Comparison of ENCODE assay signal across 9 cellular contexts in the genomic region with DNA sequence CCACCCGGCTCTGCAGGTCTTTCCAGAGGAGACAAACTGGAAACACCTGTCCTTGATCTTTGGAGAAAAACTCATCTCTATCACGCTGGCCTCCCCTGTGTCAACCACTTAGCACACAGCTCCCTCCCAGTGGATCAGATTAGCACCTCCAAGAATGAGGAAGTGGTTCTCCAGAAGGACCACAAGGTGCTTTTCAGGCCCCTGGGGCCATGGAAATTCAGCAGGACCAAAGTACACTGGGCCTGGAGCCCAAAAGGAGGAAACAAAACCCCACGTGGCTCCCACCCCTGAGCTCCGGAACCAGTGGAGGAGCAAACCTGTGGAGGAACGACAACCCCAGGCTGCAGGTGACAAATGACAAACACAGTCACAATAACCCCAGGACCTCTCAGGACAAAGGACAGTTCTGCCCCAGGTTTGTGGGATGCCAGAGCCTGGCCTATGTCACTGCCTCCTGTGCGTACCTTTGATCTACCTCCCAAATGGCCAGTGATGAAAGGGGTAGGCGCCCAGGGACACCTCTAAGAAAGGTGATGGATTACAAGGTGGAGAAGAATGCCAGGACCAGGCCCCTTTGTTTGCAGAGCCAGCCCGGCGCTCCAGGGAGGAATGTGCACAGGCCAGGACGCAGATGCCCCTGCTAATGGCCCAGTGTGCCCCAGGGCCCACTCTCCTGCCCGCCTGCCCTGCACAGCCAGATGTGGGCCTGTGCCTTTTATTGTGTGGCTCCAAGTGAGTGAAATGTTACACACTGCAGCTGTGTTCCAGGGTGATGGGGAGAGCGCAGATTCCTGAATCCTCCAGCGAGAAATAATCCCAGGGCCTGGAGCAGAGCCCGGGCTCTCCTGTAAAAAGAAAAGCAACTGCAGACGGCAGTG. TPM values are rescaled to one million over a fixed set of nuclear protein-coding genes. Genes with fewer than 3 reads are reported as not detected.
DNase-seq lines count a peak whose midpoint lies in the region; ATAC-seq, FAIRE-seq and TF ChIP-seq lines count a peak whose summit lies in the region.
"Had no signal": no experiment of that assay in that cellular context is flagged by ENCODE, and none has a peak within 500 bp of the region (broad histone marks: within the 10 kb centered on the region; RNA-seq: fewer than 3 reads in every experiment).

No MANE protein-coding gene starts in this region.

- H2AFZ ChIP-seq in SU-DHL-6 (ENCODE audit: low read depth, low read length, severe bottlenecking), result no peak overlapping the region

- H3K79me2 ChIP-seq in SU-DHL-6 (ENCODE audit: insufficient read depth, low read length), result peaks cover 96% of the 10 kb centered on the region

- H3K4me1 Mint-ChIP-seq in stimulated activated memory B cell treated with anti-CD40 and anti-IgM and Interleukin-4, amounts not matched to agents 10 μg/mL and 1 μg/mL and 100 μg/mL, for 72 hours, result peaks cover 91% of the 10 kb centered on the region

- intact Hi-C loops in right cardiac atrium (cut with DNase I), result loop anchor here in 1 of 4 donors (10.0 kb wide), 1 partner anchor 141 kb away; no protein-coding TSS in a partner anchor

- FAIRE-seq in frontal cortex (lab: Jason Lieb, UNC), result no peak

- peak overlapping the region; percentile 12 for H3K9ac ChIP-seq in SU-DHL-6 (ENCODE audit: low read length)

- no peaks in the 10 kb centered on the region for H3K27me3 Mint-ChIP-seq in stimulated activated memory B cell treated with anti-CD40 and anti-IgM and Interleukin-4, amounts not matched to agents 10 μg/mL and 1 μg/mL and 100 μg/mL, for 72 hours

- WGBS in right cardiac atrium, result 49% methylated on average over 15 of the region's 15 CpGs

- peaks cover 43% of the 10 kb centered on the region for H3F3A ChIP-seq in SU-DHL-6 (ENCODE audit: insufficient read depth)

- H4K20me1 ChIP-seq in SU-DHL-6 (ENCODE audit: low read depth, low read length), result no peaks in the 10 kb centered on the region

- peak overlapping the region; percentile 37 for H3K4me2 ChIP-seq in SU-DHL-6 (ENCODE audit: low read depth, low read length, poor library complexity, severe bottlenecking)

- peak; percentile 34 for ATAC-seq in HG03442 (IDR thresholded peaks at IDR 0.05; ENCODE audit: unreplicated experiment)
- ATAC-seq in right cardiac atrium, result peak; percentile 55 to 60
- peak; percentile 61 for ATAC-seq in stimulated activated memory B cell treated with anti-CD40 and anti-IgM and Interleukin-4, amounts not matched to agents 10 μg/mL and 1 μg/mL and 100 μg/mL, for 72 hours
- ATAC-seq in GM18519 (IDR thresholded peaks at IDR 0.05; ENCODE audit: low FRiP score, unreplicated experiment), result no peak

- H3K9me3 ChIP-seq in SU-DHL-6 (ENCODE audit: insufficient read depth, low read length) (no peaks in the 10 kb centered on the region), right cardiac atrium (ENCODE audit: control insufficient read depth, low read length) (no peaks in the 10 kb centered on the region)

- peaks cover 28% of the 10 kb centered on the region for H3K4me1 ChIP-seq in right cardiac atrium (ENCODE audit: control insufficient read depth, insufficient read depth, low read length)

- H3K27me3 ChIP-seq in SU-DHL-6 (ENCODE audit: low read length), result no peaks in the 10 kb centered on the region
- no peaks in the 10 kb centered on the region for H3K27me3 ChIP-seq in right cardiac atrium (ENCODE audit: control insufficient read depth, insufficient read depth)

- DNase-seq in right cardiac atrium (peak; percentile 73 to 91 (median 86)), putamen (ENCODE audit: low spot score) (no peak), frontal cortex (ENCODE audit: low spot score in 2 of 2) (no peak)
- no peak for DNase-seq in stimulated activated CD4-positive, alpha-beta T cell treated with anti-CD3 and anti-CD28 coated beads, Interleukin-4, amount 100 ng/mL, for 24 hours

- H3K9me2 ChIP-seq in SU-DHL-6 (replicated peaks; ENCODE audit: insufficient read depth, low read length), result no peaks in the 10 kb centered on the region

- H3K36me3 ChIP-seq in SU-DHL-6 (ENCODE audit: low read length), result no peaks in the 10 kb centered on the region

- peak overlapping the region; percentile 79 for H3K27ac Mint-ChIP-seq in stimulated activated memory B cell treated with anti-CD40 and anti-IgM and Interleukin-4, amounts not matched to agents 10 μg/mL and 1 μg/mL and 100 μg/mL, for 72 hours
- H3K27ac Mint-ChIP-seq: T-helper 1 cell treated with Interleukin-12 subunit alpha and Interleukin-12 subunit beta and Interleukin-4 antibody, amounts not matched to agents 30 μg/mL and 1 μg/mL, for 36 hours had no signal

- no peak overlapping the region for H3K4me3 ChIP-seq in SU-DHL-6 (ENCODE audit: insufficient read depth, low read length, poor library complexity, severe bottlenecking)
- no peak overlapping the region for H3K4me3 ChIP-seq in right cardiac atrium (ENCODE audit: low read length)

- TF ChIP-seq CTCF in SU-DHL-6 (IDR thresholded peaks at IDR 0.05; ENCODE audit: insufficient read depth, low read length, poor library complexity, severe bottlenecking), result no peak

- peak overlapping the region; percentile 72 for H3K27ac ChIP-seq in SU-DHL-6 (ENCODE audit: low read depth, low read length)
- peak overlapping the region; percentile 58 for H3K27ac ChIP-seq in right cardiac atrium (ENCODE audit: low read length)

- no peaks in the 10 kb centered on the region for H3K36me3 Mint-ChIP-seq in stimulated activated memory B cell treated with anti-CD40 and anti-IgM and Interleukin-4, amounts not matched to agents 10 μg/mL and 1 μg/mL and 100 μg/mL, for 72 hours

- no peak overlapping the region for H3K4me3 Mint-ChIP-seq in stimulated activated memory B cell treated with anti-CD40 and anti-IgM and Interleukin-4, amounts not matched to agents 10 μg/mL and 1 μg/mL and 100 μg/mL, for 72 hours
- H3K4me3 Mint-ChIP-seq: T-helper 1 cell treated with Interleukin-12 subunit alpha and Interleukin-12 subunit beta and Interleukin-4 antibody, amounts not matched to agents 30 μg/mL and 1 μg/mL, for 36 hours had no signal

- no peaks in the 10 kb centered on the region for H3K9me3 Mint-ChIP-seq in stimulated activated memory B cell treated with anti-CD40 and anti-IgM and Interleukin-4, amounts not matched to agents 10 μg/mL and 1 μg/mL and 100 μg/mL, for 72 hours
- H3K9me3 Mint-ChIP-seq: T-helper 1 cell treated with Interleukin-12 subunit alpha and Interleukin-12 subunit beta and Interleukin-4 antibody, amounts not matched to agents 30 μg/mL and 1 μg/mL, for 36 hours had no signal

RNA-seq across cellular contexts. Expression of gene TNS3, which starts 5.6 kb away (rescaled TPM):
- total RNA-seq in right cardiac atrium, result 10 to 100 TPM; 37.5 to 48.3 (median 42.7) TPM
- 19.7 TPM for polyA plus RNA-seq in right cardiac atrium
- 6.1 TPM for total RNA-seq in frontal cortex

Comparison
In these comparisons a context has a peak if more than half of its experiments do, and no peak if none do; other contexts are left out.
1. DNase-seq: peak in right cardiac atrium (3 of 3); none in putamen (single experiment), frontal cortex (0 of 2) and stimulated activated CD4-positive, alpha-beta T cell treated with anti-CD3 and anti-CD28 coated beads, Interleukin-4, amount 100 ng/mL, for 24 hours (single experiment).